In genomic region chr17:82089723-82090548, GRCh38 we compare ENCODE assay signal across 17 cellular contexts.
"Had no signal": no experiment of that assay in that cellular context is flagged by ENCODE, and none has a peak within 500 bp of the region (broad histone marks: within the 10 kb centered on the region; RNA-seq: fewer than 3 reads in every experiment).

No MANE protein-coding gene starts in this region.

- H3K36me3 ChIP-seq: neural progenitor cell, ovary had no signal

- H3K27ac ChIP-seq: ascending aorta, coronary artery, neural progenitor cell, ovary, sigmoid colon, thoracic aorta, upper lobe of left lung had no signal

- H3K4me3 ChIP-seq: ascending aorta, coronary artery, neural progenitor cell, ovary, sigmoid colon, thoracic aorta, upper lobe of left lung had no signal

- H3K4me1 ChIP-seq: ascending aorta, neural progenitor cell, sigmoid colon had no signal

- DNase-seq: activated CD4-positive, alpha-beta T cell treated with anti-CD3 and anti-CD28 coated beads, Interleukin-2, amount 10 ng/mL, durations not matched to agents 7 days and 5 days; activated CD4-positive, CD25-positive, alpha-beta regulatory T cell; activated CD8-positive, alpha-beta T cell treated with anti-CD3 and anti-CD28 coated beads, Interleukin-2, amount 10 ng/mL, durations not matched to agents 7 days and 5 days; activated effector memory CD4-positive, alpha-beta T cell treated with Interleukin-2 at 50 U/mL for 16 hours; activated T-cell treated with anti-CD3 and anti-CD28 coated beads, Interleukin-2, amount 50 U/mL, for 4 hours; erythroblast; foreskin melanocyte; mesendoderm; sigmoid colon; stimulated activated naive B cell treated with anti-CD40 and anti-IgM and Interleukin-4, amounts not matched to agents 10 μg/mL and 1 μg/mL and 100 μg/mL, for 72 hours had no signal

- H3K9me3 ChIP-seq: ascending aorta, ovary, sigmoid colon, thoracic aorta, upper lobe of left lung had no signal

- ATAC-seq: activated CD8-positive, alpha-beta T cell treated with anti-CD3 and anti-CD28 coated beads, Interleukin-2, amount 10 ng/mL, durations not matched to agents 7 days and 5 days; activated T-cell treated with anti-CD3 and anti-CD28 coated beads, Interleukin-2, amount 50 U/mL, for 4 hours; naive thymus-derived CD4-positive, alpha-beta T cell; stimulated activated naive B cell treated with anti-CD40 and anti-IgM and Interleukin-4, amounts not matched to agents 10 μg/mL and 1 μg/mL and 100 μg/mL, for 72 hours had no signal

- H3K27me3 ChIP-seq: ascending aorta, neural progenitor cell, ovary, sigmoid colon, upper lobe of left lung had no signal
